ENCODE assay signal across 8 cellular contexts in the genomic region with DNA sequence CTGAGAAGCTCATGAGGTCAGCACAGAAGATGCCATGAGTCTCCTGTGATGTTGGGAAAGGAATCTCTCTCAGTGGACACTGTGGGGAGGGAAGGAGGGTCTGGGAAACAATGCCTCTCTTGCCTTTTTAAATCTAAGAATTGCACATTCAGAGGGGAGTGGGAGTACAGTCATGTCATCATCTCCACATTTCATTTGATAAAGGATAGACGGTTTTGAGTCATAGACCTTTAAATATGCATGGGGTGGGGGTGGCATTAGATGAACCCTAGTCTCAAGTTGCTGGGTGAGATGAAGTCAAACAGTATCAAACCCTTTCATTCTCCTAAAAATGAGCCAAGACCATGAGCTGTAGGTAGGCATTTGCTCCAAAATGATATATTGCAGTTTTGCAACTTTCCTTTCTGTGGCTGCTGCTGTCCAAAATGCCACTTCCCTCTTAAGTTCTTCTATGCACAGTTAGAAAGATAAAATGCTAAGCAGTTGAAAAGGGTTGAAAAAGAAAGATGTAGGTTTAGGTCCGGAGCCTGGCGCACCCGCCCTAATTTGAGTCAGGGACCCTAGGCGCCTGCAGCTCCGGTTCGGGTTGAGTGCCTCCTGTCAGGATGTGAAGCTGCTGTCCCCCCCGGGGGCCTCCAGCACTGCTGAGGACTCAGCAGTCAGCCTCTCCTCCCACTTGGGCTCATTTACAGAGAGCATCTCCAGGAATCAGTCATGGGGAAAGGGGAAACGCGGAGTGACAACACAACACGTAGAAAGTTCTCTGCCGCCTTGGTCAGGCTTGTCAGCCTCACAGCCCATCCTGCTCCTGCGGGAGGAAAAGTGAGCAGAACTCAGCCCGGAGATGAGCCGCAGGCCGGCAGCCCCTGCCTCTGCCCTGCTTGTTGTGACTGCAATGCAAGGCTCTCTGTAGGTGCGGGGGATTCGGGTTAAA.
A peak's percentile ranks its signal among the peaks of the same experiment; 100 is the strongest.
DNase-seq lines count a peak whose midpoint lies in the region; FAIRE-seq and TF ChIP-seq lines count a peak whose summit lies in the region.

No MANE protein-coding gene starts in this region.

- peak overlapping the region; percentile 77 for H3K27ac Mint-ChIP-seq in activated naive CD8-positive, alpha-beta T cell

- no peak overlapping the region for H3K9ac ChIP-seq in liver (ENCODE audit: low read depth in 1 of 2, low read length in 2 of 2)

- no peaks in the 10 kb centered on the region for H3K27me3 Mint-ChIP-seq in activated naive CD8-positive, alpha-beta T cell

- H3K36me3 ChIP-seq in liver (ENCODE audit: control insufficient read depth in 4 of 4, insufficient read depth in 3 of 4, low read depth in 1 of 4, low read length in 3 of 4): no peaks in the 10 kb centered on the region
- H3K36me3 ChIP-seq in uterus: no peaks in the 10 kb centered on the region

- TF ChIP-seq CTCF in liver (IDR thresholded peaks at IDR 0.05; ENCODE audit: low read depth, low read length, missing input control) (no peak), D721Med (IDR thresholded peaks at IDR 0.05; ENCODE audit: insufficient read depth, missing control alignments) (no peak), uterus (IDR thresholded peaks at IDR 0.05) (no peak)

- peak; percentile 63 for DNase-seq in NCI-H345 (lab: John Stamatoyannopoulos, UW)
- DNase-seq in NCI-H345 treated with DMSO at 0.1 percent for 48 hours (lab: John Stamatoyannopoulos, UW; ENCODE audit: unreplicated experiment): no peak
- DNase-seq in RPMI7951 (ENCODE audit: low read depth): peak; percentile 56
- DNase-seq in stimulated activated naive CD4-positive, alpha-beta T cell (lab: John Stamatoyannopoulos, UW): peak in 5 of 6 experiments; percentile 6 to 55 (median 37)
- no peak for DNase-seq in D721Med (ENCODE audit: insufficient read length, low spot score)
- DNase-seq in uterus: no peak

- no peaks in the 10 kb centered on the region for H3K9me3 Mint-ChIP-seq in activated naive CD8-positive, alpha-beta T cell (ENCODE audit: low read depth)

- H3K4me3 Mint-ChIP-seq in activated naive CD8-positive, alpha-beta T cell: peak overlapping the region; percentile 84

- H3K27ac ChIP-seq in liver (ENCODE audit: low read depth in 1 of 2, low read length in 2 of 2) (peak overlapping the region in 1 of 2 donors; percentile 7), uterus (no peak overlapping the region)

- H3K27me3 ChIP-seq in liver (ENCODE audit: control insufficient read depth in 4 of 4, insufficient read depth in 4 of 4, low read length in 3 of 4) (no peaks in the 10 kb centered on the region), uterus (no peaks in the 10 kb centered on the region)

- no peaks in the 10 kb centered on the region for H3K4me1 ChIP-seq in liver (ENCODE audit: control insufficient read depth in 4 of 4, insufficient read depth in 4 of 4, low read length in 3 of 4)
- no peaks in the 10 kb centered on the region for H3K4me1 ChIP-seq in uterus

- no peak for FAIRE-seq in D721Med (lab: Jason Lieb, UNC)

- no peaks in the 10 kb centered on the region for H3K36me3 Mint-ChIP-seq in activated naive CD8-positive, alpha-beta T cell

- H3K9me3 ChIP-seq in liver (ENCODE audit: control insufficient read depth in 4 of 4, low read length in 3 of 4) (no peaks in the 10 kb centered on the region), uterus (no peaks in the 10 kb centered on the region)

- no peak for TF ChIP-seq RAD21 in liver (IDR thresholded peaks at IDR 0.05)

- H3K4me1 Mint-ChIP-seq in activated naive CD8-positive, alpha-beta T cell (ENCODE audit: low read depth): peaks cover 48% of the 10 kb centered on the region

- no peak for TF ChIP-seq POLR2A in uterus (IDR thresholded peaks at IDR 0.05)

- intact Hi-C loops in uterus (cut with DNase I; ENCODE audit: low total_unique reads): no loop called here

- H3K4me3 ChIP-seq in liver (ENCODE audit: low read depth in 1 of 3, low read length in 3 of 3) (peak overlapping the region in 2 of 3 donors; percentile 1 to 26), uterus (peak overlapping the region in 1 of 2 donors; percentile 23)

- 67% methylated on average over 18 of the region's 18 CpGs for WGBS in liver

TF ChIP-seq in liver, 16 proteins besides CTCF, POLR2A, EP300 and RAD21:
- TF ChIP-seq REST (IDR thresholded peaks at IDR 0.05): no peak

Comparison
In these comparisons a context has a peak if more than half of its experiments do, and no peak if none do; other contexts are left out.
1. DNase-seq: peak in NCI-H345 (single experiment), RPMI7951 (single experiment) and stimulated activated naive CD4-positive, alpha-beta T cell (5 of 6); none in NCI-H345 treated with DMSO at 0.1 percent for 48 hours (single experiment), D721Med (single experiment) and uterus (0 of 2).